4 cellular contexts compared by ENCODE assay signal in genomic region chr4:119343293-119343692, GRCh38. TPM values are rescaled to one million over a fixed set of nuclear protein-coding genes. Genes with fewer than 3 reads are reported as not detected.
"Had no signal": no experiment of that assay in that cellular context is flagged by ENCODE, and none has a peak within 500 bp of the region (broad histone marks: within the 10 kb centered on the region; RNA-seq: fewer than 3 reads in every experiment).

No MANE protein-coding gene starts in this region.

RNA-seq across cellular contexts. Expression of gene FABP2, which starts 21.4 kb away (rescaled TPM):
- total RNA-seq: LHCN-M2, M059J, MCF 10A, NCI-H460 had no signal
